ENCODE assay signal across 8 cellular contexts in genomic region chr10:94042001-94042813, GRCh38. TPM values are rescaled to one million over a fixed set of nuclear protein-coding genes. Genes with fewer than 3 reads are reported as not detected.
A peak's percentile ranks its signal among the peaks of the same experiment; 100 is the strongest.
DNase-seq lines count a peak whose midpoint lies in the region; ATAC-seq, FAIRE-seq and TF ChIP-seq lines count a peak whose summit lies in the region.

No MANE protein-coding gene starts in this region.

- H3K36me3 ChIP-seq in ACC112 (ENCODE audit: insufficient read depth, low read length): no peaks in the 10 kb centered on the region
- no peaks in the 10 kb centered on the region for H3K36me3 ChIP-seq in adipocyte (ENCODE audit: control insufficient read depth, insufficient read depth, low read length, severe bottlenecking)
- H3K36me3 ChIP-seq in neuronal stem cell (replicated peaks in 1 of 2; ENCODE audit: control insufficient read depth in 2 of 2, insufficient read depth in 2 of 2, low read length in 2 of 2): no peaks in the 10 kb centered on the region

- peak; percentile 13 for FAIRE-seq in islet of Langerhans (lab: Jason Lieb, UNC)

- DNase-seq in HFF-Myc (ENCODE audit: extremely low read depth, low read depth) (peak; percentile 25), adipocyte (ENCODE audit: low read depth) (peak; percentile 86), neuronal stem cell (ENCODE audit: low spot score) (no peak)
- DNase-seq in activated effector memory CD4-positive, alpha-beta T cell treated with Interleukin-2 at 50 U/mL for 16 hours: no peak
- DNase-seq in activated CD4-positive, CD25-positive, alpha-beta regulatory T cell (lab: John Stamatoyannopoulos, UW): no peak

- H3K79me1 ChIP-seq in neuronal stem cell (ENCODE audit: low read depth, low read length): no peaks in the 10 kb centered on the region

- no peak for ATAC-seq in GM19397 (IDR thresholded peaks at IDR 0.05; ENCODE audit: unreplicated experiment)

- H3K4me2 ChIP-seq in neuronal stem cell (ENCODE audit: insufficient read depth, low read length, poor library complexity, severe bottlenecking): no peak overlapping the region

- H4K91ac ChIP-seq in neuronal stem cell (ENCODE audit: low read depth, low read length, poor library complexity): no peak overlapping the region

- H3K4me1 ChIP-seq in ACC112 (ENCODE audit: control insufficient read depth, insufficient read depth, low read length, unreplicated experiment): peaks cover 52% of the 10 kb centered on the region
- peaks cover 23% of the 10 kb centered on the region for H3K4me1 ChIP-seq in adipocyte (ENCODE audit: control insufficient read depth, insufficient read depth, low read length)
- peaks cover 2 to 3% of the 10 kb centered on the region in 2 donors for H3K4me1 ChIP-seq in neuronal stem cell (ENCODE audit: control insufficient read depth in 2 of 2, insufficient read depth in 1 of 2, low read depth in 1 of 2, low read length in 2 of 2)

- H2BK120ac ChIP-seq in neuronal stem cell (ENCODE audit: low read depth, low read length): no peak overlapping the region

- peak overlapping the region; percentile 65 for H2AFZ ChIP-seq in ACC112 (ENCODE audit: low read length, unreplicated experiment)
- H2AFZ ChIP-seq in neuronal stem cell (ENCODE audit: low read length): no peak overlapping the region

- H4K8ac ChIP-seq in neuronal stem cell (ENCODE audit: low read depth, low read length): no peak overlapping the region

- no CpG with 5 or more reads among the region's 3 CpGs for WGBS in neuronal stem cell (ENCODE audit: extremely low coverage in 2 of 2, insufficient read length in 2 of 2, insufficient replicate concordance in 1 of 2), 2 donors

- TF ChIP-seq CTCF in HFF-Myc (IDR thresholded peaks at IDR 0.05; ENCODE audit: low read depth, low read length, missing control alignments): no peak

- peak overlapping the region; percentile 62 for H3K4me3 ChIP-seq in ACC112 (ENCODE audit: low read depth, low read length)
- H3K4me3 ChIP-seq in HFF-Myc (replicated peaks; ENCODE audit: low read depth, low read length): no peak overlapping the region
- peak overlapping the region; percentile 35 for H3K4me3 ChIP-seq in adipocyte (ENCODE audit: low read length)
- no peak overlapping the region for H3K4me3 ChIP-seq in neuronal stem cell (ENCODE audit: low read length in 2 of 2)

- H3K79me2 ChIP-seq in ACC112 (ENCODE audit: control insufficient read depth, insufficient read depth, low read length, unreplicated experiment): no peaks in the 10 kb centered on the region

- no peak overlapping the region for H2BK15ac ChIP-seq in neuronal stem cell (ENCODE audit: low read length)

- H3K9ac ChIP-seq in adipocyte (ENCODE audit: low read length) (peak overlapping the region; percentile 59), neuronal stem cell (ENCODE audit: low read depth, low read length, poor library complexity) (no peak overlapping the region)

- H3K27ac ChIP-seq in ACC112 (ENCODE audit: low read depth, low read length) (peak overlapping the region; percentile 90), neuronal stem cell (replicated peaks; ENCODE audit: low read length) (no peak overlapping the region)

- H3K23ac ChIP-seq in neuronal stem cell (ENCODE audit: low read depth, low read length, poor library complexity): no peak overlapping the region

- H3K4ac ChIP-seq in neuronal stem cell (ENCODE audit: low read length): no peak overlapping the region

- no peak overlapping the region for H2BK12ac ChIP-seq in neuronal stem cell (ENCODE audit: low read length)

- H2BK5ac ChIP-seq in neuronal stem cell (ENCODE audit: low read length): no peak overlapping the region

- H3K27me3 ChIP-seq in ACC112 (ENCODE audit: insufficient read depth, low read length) (no peaks in the 10 kb centered on the region), adipocyte (replicated peaks; ENCODE audit: control insufficient read depth, insufficient read depth, low read length) (no peaks in the 10 kb centered on the region), neuronal stem cell (ENCODE audit: control insufficient read depth in 3 of 3, insufficient read depth in 3 of 3, low read depth in 1 of 3, low read length in 3 of 3) (no peaks in the 10 kb centered on the region)

- no peak overlapping the region for H3K18ac ChIP-seq in neuronal stem cell (ENCODE audit: low read length)

- H3K9me3 ChIP-seq in adipocyte (ENCODE audit: control insufficient read depth, low read length) (no peaks in the 10 kb centered on the region), neuronal stem cell (replicated peaks in 1 of 2; ENCODE audit: control insufficient read depth in 2 of 2, insufficient read depth in 1 of 2, low read depth in 1 of 2, low read length in 2 of 2) (no peaks in the 10 kb centered on the region)

- no peak overlapping the region for H2AK5ac ChIP-seq in neuronal stem cell (ENCODE audit: low read depth, low read length)

- H3K14ac ChIP-seq in neuronal stem cell (ENCODE audit: low read length): no peak overlapping the region

RNA-seq across cellular contexts. Expression of gene PLCE1, which starts 48.5 kb away (rescaled TPM):
- polyA plus RNA-seq in neuronal stem cell (2013, experiment 1 of 2): 1.4 TPM
- 1.3 TPM for polyA plus RNA-seq in neuronal stem cell (2013, experiment 2 of 2)

Comparison
In these comparisons a context has a peak if more than half of its experiments do, and no peak if none do; other contexts are left out.
1. H3K4me3 ChIP-seq: peak in ACC112 (single experiment) and adipocyte (single experiment); none in HFF-Myc (single experiment) and neuronal stem cell (0 of 2).
2. DNase-seq: peak in HFF-Myc (single experiment) and adipocyte (single experiment); none in neuronal stem cell (single experiment), activated effector memory CD4-positive, alpha-beta T cell treated with Interleukin-2 at 50 U/mL for 16 hours (single experiment) and activated CD4-positive, CD25-positive, alpha-beta regulatory T cell (0 of 4).